ENCODE assay signal across 8 cellular contexts in the genomic region with DNA sequence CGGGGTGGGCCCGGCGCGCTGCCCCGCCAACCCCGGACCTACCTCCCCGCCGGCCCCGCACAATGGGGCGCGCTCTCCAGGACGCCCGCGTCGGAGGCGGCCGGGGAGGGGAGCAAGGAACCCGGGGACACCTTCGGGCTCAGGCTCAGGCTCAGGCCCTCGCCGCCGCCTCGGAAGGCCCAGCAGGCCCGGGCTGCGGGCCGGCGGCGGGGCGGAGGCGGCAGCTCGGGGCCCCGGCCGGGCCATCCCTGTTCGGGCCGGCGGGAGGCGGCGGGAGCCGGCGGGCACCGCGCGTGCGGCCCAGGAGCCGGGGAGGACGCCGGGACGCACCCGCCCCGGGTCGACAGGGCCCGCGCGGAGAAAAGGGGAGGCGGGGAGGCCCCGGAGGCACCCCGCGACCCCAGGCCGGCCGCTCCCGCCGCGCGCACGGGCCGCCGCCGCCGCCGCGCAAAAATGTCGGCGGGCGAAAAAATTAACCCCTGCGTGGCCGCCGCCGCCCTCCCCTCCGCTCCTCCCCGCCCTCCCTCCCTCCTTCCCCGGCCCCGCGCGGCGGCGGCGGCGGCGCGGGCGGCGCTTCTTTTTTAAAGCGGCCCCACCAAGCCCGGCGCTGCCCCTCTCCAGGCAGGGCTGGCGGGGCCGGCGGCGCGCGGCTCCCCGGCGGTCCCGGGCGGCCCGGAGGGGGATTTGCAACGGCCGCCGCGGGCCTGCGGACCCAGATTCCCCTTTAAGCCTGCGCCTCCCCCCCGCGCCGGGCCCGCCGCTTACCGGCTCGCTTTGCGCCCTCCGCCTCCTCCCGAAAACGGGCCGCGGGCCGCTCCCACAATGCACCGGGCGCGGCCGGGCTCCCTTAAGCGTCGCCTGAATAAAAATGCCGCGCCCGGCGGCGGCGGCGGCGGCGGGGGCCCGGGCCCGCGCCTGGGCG. TPM values are rescaled to one million over a fixed set of nuclear protein-coding genes. Genes with fewer than 3 reads are reported as not detected.
DNase-seq lines count a peak whose midpoint lies in the region; ATAC-seq and TF ChIP-seq lines count a peak whose summit lies in the region.

No MANE protein-coding gene starts in this region.

- H3K4me1 Mint-ChIP-seq in activated CD8-positive, alpha-beta T cell treated with anti-CD3 and anti-CD28 coated beads, Interleukin-2, amount 10 ng/mL, durations not matched to agents 7 days and 5 days (ENCODE audit: low read depth) = peaks cover 57% of the 10 kb centered on the region

- H3K27me3 Mint-ChIP-seq in activated CD8-positive, alpha-beta T cell treated with anti-CD3 and anti-CD28 coated beads, Interleukin-2, amount 10 ng/mL, durations not matched to agents 7 days and 5 days (ENCODE audit: low read depth) = no peaks in the 10 kb centered on the region

- CTCF ChIA-PET in AG04450 (lab: Charles Lee) = no interaction called here
- CTCF ChIA-PET in activated CD8-positive, alpha-beta T cell treated with anti-CD3 and anti-CD28 coated beads, Interleukin-2, amount 10 ng/mL, durations not matched to agents 7 days and 5 days (lab: Charles Lee) = no interaction called here

- H3K9me3 ChIP-seq in AG04450 (ENCODE audit: control insufficient read depth, insufficient read depth, low read length) = no peaks in the 10 kb centered on the region

- H3K4me3 Mint-ChIP-seq in activated CD8-positive, alpha-beta T cell treated with anti-CD3 and anti-CD28 coated beads, Interleukin-2, amount 10 ng/mL, durations not matched to agents 7 days and 5 days = peak overlapping the region; percentile 81

- ATAC-seq in GM18870 (IDR thresholded peaks at IDR 0.05; ENCODE audit: unreplicated experiment) (peak; percentile 27), HG03108 (IDR thresholded peaks at IDR 0.05; ENCODE audit: unreplicated experiment) (peak; percentile 46)
- peak; percentile 68 for ATAC-seq in activated CD8-positive, alpha-beta T cell treated with anti-CD3 and anti-CD28 coated beads, Interleukin-2, amount 10 ng/mL, durations not matched to agents 7 days and 5 days

- POLR2A ChIA-PET in AG04450 (lab: Yijun Ruan, JAX) = no interaction called here
- POLR2A ChIA-PET in activated CD8-positive, alpha-beta T cell treated with anti-CD3 and anti-CD28 coated beads, Interleukin-2, amount 10 ng/mL, durations not matched to agents 7 days and 5 days (lab: Charles Lee) = interaction anchor here (0.6 kb wide), 1 partner anchor 45 kb away, joined by 7 read pairs; no protein-coding TSS in a partner anchor

- peak overlapping the region; percentile 75 for H3K4me3 ChIP-seq in AG04450 (ENCODE audit: low read depth, low read length)

- no peaks in the 10 kb centered on the region for H3K9me3 Mint-ChIP-seq in activated CD8-positive, alpha-beta T cell treated with anti-CD3 and anti-CD28 coated beads, Interleukin-2, amount 10 ng/mL, durations not matched to agents 7 days and 5 days (ENCODE audit: insufficient read depth)

- peaks cover 31% of the 10 kb centered on the region for H3K36me3 Mint-ChIP-seq in activated CD8-positive, alpha-beta T cell treated with anti-CD3 and anti-CD28 coated beads, Interleukin-2, amount 10 ng/mL, durations not matched to agents 7 days and 5 days (ENCODE audit: low read depth)

- DNase-seq in AG04450 (ENCODE audit: low read depth, low spot score) (no peak), NCI-H748 (lab: John Stamatoyannopoulos, UW; ENCODE audit: unreplicated experiment) (peak; percentile 81), medulla oblongata (ENCODE audit: extremely low spot score) (peak; percentile 81)
- peak; percentile 82 for DNase-seq in activated CD8-positive, alpha-beta T cell treated with anti-CD3 and anti-CD28 coated beads, Interleukin-2, amount 10 ng/mL, durations not matched to agents 7 days and 5 days
- peak; percentile 72 for DNase-seq in effector CD4-positive, alpha-beta T cell
- DNase-seq in stimulated activated CD4-positive, alpha-beta T cell treated with anti-CD3 and anti-CD28 coated beads, TNF-alpha, amount 100 ng/mL, for 48 hours (ENCODE audit: low read depth in 3 of 3) = peak; percentile 53 to 57 (median 56)

- no peak for TF ChIP-seq CTCF in AG04450 (IDR thresholded peaks at IDR 0.05; ENCODE audit: low read depth, low read length)

- H3K27ac ChIP-seq in AG04450 (ENCODE audit: low read depth, low read length) = peak overlapping the region; percentile 47

- H3K27me3 ChIP-seq in AG04450 (ENCODE audit: control insufficient read depth, insufficient read depth, low read length) = peaks cover 13% of the 10 kb centered on the region

- H3K27ac Mint-ChIP-seq in activated CD8-positive, alpha-beta T cell treated with anti-CD3 and anti-CD28 coated beads, Interleukin-2, amount 10 ng/mL, durations not matched to agents 7 days and 5 days = peak overlapping the region; percentile 82

RNA-seq across cellular contexts. Expression of a gene that starts 0.6 kb away (rescaled TPM):
- polyA plus RNA-seq in AG04450 (2011; rRNA removed) = 76.2 and 76.9 TPM in 2 replicates
- 63.2 and 73.7 TPM in 2 replicates for polyA minus RNA-seq in AG04450 (2011; rRNA and poly(A)+ RNA removed)
- total RNA-seq in activated CD8-positive, alpha-beta T cell treated with anti-CD3 and anti-CD28 coated beads, Interleukin-2, amount 10 ng/mL, durations not matched to agents 7 days and 5 days = 10 to 100 TPM; 63.5 to 64.0 TPM

RNA-seq across cellular contexts. Expression of a gene that starts 47.6 kb away (rescaled TPM):
- 15.3 and 16.7 TPM in 2 replicates for polyA plus RNA-seq in AG04450 (2011; rRNA removed)
- polyA minus RNA-seq in AG04450 (2011; rRNA and poly(A)+ RNA removed) = 3.3 and 3.7 TPM in 2 replicates
- 10 to 100 TPM; 11.5 to 12.7 TPM for total RNA-seq in activated CD8-positive, alpha-beta T cell treated with anti-CD3 and anti-CD28 coated beads, Interleukin-2, amount 10 ng/mL, durations not matched to agents 7 days and 5 days
